In the genomic region with DNA sequence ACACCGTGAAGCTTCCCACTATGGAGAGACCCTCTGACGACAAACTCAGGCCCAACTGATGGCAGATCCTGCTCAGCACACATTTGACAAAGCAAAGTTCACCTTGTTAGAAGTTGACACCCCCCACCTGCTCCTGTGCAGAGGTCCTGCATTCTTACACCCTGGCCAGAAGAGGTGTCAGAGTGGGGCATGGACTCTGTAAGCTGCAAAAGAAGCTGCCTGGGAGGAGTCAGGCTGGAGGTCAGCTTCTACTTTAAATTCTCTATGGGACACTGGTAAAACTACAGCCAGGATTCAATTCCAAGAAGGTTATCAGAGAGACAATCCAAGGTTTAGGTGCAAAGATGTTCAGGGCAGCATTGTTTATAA, we compare ENCODE assay signal across 20 cellular contexts. TPM values are rescaled to one million over a fixed set of nuclear protein-coding genes. Genes with fewer than 3 reads are reported as not detected.
A peak's percentile ranks its signal among the peaks of the same experiment; 100 is the strongest.
DNase-seq lines count a peak whose midpoint lies in the region; ATAC-seq, FAIRE-seq and TF ChIP-seq lines count a peak whose summit lies in the region.
"Had no signal": no experiment of that assay in that cellular context is flagged by ENCODE, and none has a peak within 500 bp of the region (broad histone marks: within the 10 kb centered on the region; RNA-seq: fewer than 3 reads in every experiment).

No MANE protein-coding gene starts in this region.

- no peak overlapping the region for H3K4me3 Mint-ChIP-seq in stimulated activated naive CD8-positive, alpha-beta T cell treated with anti-CD3 and anti-CD28 coated beads, Interleukin-15, Interleukin-2, amounts not matched to agents 100 ng/mL and 50 ng/mL, for 24 hours
- H3K4me3 Mint-ChIP-seq: activated CD4-positive, alpha-beta T cell treated with anti-CD3 and anti-CD28 coated beads, Interleukin-2, amount 10 ng/mL, durations not matched to agents 7 days and 5 days; activated naive CD4-positive, alpha-beta T cell treated with anti-CD3 and anti-CD28 coated beads, Interleukin-2, amount 50 U/mL, for 24 hours; central memory CD8-positive, alpha-beta T cell; endodermal cell had no signal

- H3K4me3 ChIP-seq in RWPE2 (ENCODE audit: severe bottlenecking): no peak overlapping the region
- no peak overlapping the region for H3K4me3 ChIP-seq in keratinocyte (ENCODE audit: control insufficient read depth in 2 of 3, extremely low read depth in 1 of 3, insufficient read depth in 2 of 3, low read depth in 1 of 3, low read length in 3 of 3)
- no peak overlapping the region for H3K4me3 ChIP-seq in mucosa of descending colon

- no peaks in the 10 kb centered on the region for H3K9me1 ChIP-seq in keratinocyte (ENCODE audit: control insufficient read depth, extremely low read depth, insufficient read depth, low read length)

- dilution Hi-C loops in keratinocyte (cut with MboI; ENCODE audit: extremely low pct_ligation_motif_present, low sequenced_read_pairs): no loop called here

- no peaks in the 10 kb centered on the region for H3K36me3 Mint-ChIP-seq in stimulated activated naive CD8-positive, alpha-beta T cell treated with anti-CD3 and anti-CD28 coated beads, Interleukin-15, Interleukin-2, amounts not matched to agents 100 ng/mL and 50 ng/mL, for 24 hours (ENCODE audit: low read depth)
- H3K36me3 Mint-ChIP-seq: activated naive CD4-positive, alpha-beta T cell treated with anti-CD3 and anti-CD28 coated beads, Interleukin-2, amount 50 U/mL, for 24 hours had no signal

- H3K36me3 ChIP-seq in RWPE2 (ENCODE audit: low read depth) (no peaks in the 10 kb centered on the region), keratinocyte (ENCODE audit: control insufficient read depth in 2 of 2, extremely low read depth in 1 of 2, insufficient read depth in 2 of 2, low read length in 2 of 2) (no peaks in the 10 kb centered on the region), mucosa of descending colon (ENCODE audit: low read depth) (no peaks in the 10 kb centered on the region)

- intact Hi-C loops in mucosa of descending colon (cut with DNase I, micrococcal nuclease): no loop called here

- peak overlapping the region; percentile 43 for H3K27ac Mint-ChIP-seq in stimulated activated naive CD8-positive, alpha-beta T cell treated with anti-CD3 and anti-CD28 coated beads, Interleukin-15, Interleukin-2, amounts not matched to agents 100 ng/mL and 50 ng/mL, for 24 hours
- H3K27ac Mint-ChIP-seq: activated CD4-positive, alpha-beta T cell treated with anti-CD3 and anti-CD28 coated beads, Interleukin-2, amount 10 ng/mL, durations not matched to agents 7 days and 5 days; activated naive CD4-positive, alpha-beta T cell treated with anti-CD3 and anti-CD28 coated beads, Interleukin-2, amount 50 U/mL, for 24 hours; endodermal cell had no signal

- H3K4me2 ChIP-seq in keratinocyte (ENCODE audit: control insufficient read depth, extremely low read depth, insufficient read depth, low read depth, low read length): peak overlapping the region; percentile 95

- no peak for ATAC-seq in stimulated activated naive CD8-positive, alpha-beta T cell treated with anti-CD3 and anti-CD28 coated beads, Interleukin-15, Interleukin-2, amounts not matched to agents 100 U/mL and 50 U/mL, for 24 hours
- ATAC-seq in RWPE2 (ENCODE audit: low read depth) (no peak), GM18907 (IDR thresholded peaks at IDR 0.05; ENCODE audit: unreplicated experiment) (no peak), mucosa of descending colon (no peak)

- peaks cover 9% of the 10 kb centered on the region for H3K9me3 Mint-ChIP-seq in stimulated activated naive CD8-positive, alpha-beta T cell treated with anti-CD3 and anti-CD28 coated beads, Interleukin-15, Interleukin-2, amounts not matched to agents 100 ng/mL and 50 ng/mL, for 24 hours

- H3K27me3 ChIP-seq in RWPE2 (ENCODE audit: insufficient read depth, poor library complexity, severe bottlenecking) (no peaks in the 10 kb centered on the region), keratinocyte (ENCODE audit: control insufficient read depth, extremely low read depth, insufficient read depth, low read length) (no peaks in the 10 kb centered on the region)

- H4K20me1 ChIP-seq in keratinocyte (ENCODE audit: control insufficient read depth, extremely low read depth, insufficient read depth, low read length): no peaks in the 10 kb centered on the region

- peaks cover 20% of the 10 kb centered on the region for H3K4me1 Mint-ChIP-seq in stimulated activated naive CD8-positive, alpha-beta T cell treated with anti-CD3 and anti-CD28 coated beads, Interleukin-15, Interleukin-2, amounts not matched to agents 100 ng/mL and 50 ng/mL, for 24 hours (ENCODE audit: low read depth)
- H3K4me1 Mint-ChIP-seq: activated CD4-positive, alpha-beta T cell treated with anti-CD3 and anti-CD28 coated beads, Interleukin-2, amount 10 ng/mL, durations not matched to agents 7 days and 5 days; activated naive CD4-positive, alpha-beta T cell treated with anti-CD3 and anti-CD28 coated beads, Interleukin-2, amount 50 U/mL, for 24 hours; central memory CD8-positive, alpha-beta T cell had no signal

- H3K9ac ChIP-seq in keratinocyte (ENCODE audit: control insufficient read depth, extremely low read depth, insufficient read depth, low read length): peak overlapping the region; percentile 5
- H3K9ac ChIP-seq: parathyroid adenoma had no signal

- H3K27me3 Mint-ChIP-seq in stimulated activated naive CD8-positive, alpha-beta T cell treated with anti-CD3 and anti-CD28 coated beads, Interleukin-15, Interleukin-2, amounts not matched to agents 100 ng/mL and 50 ng/mL, for 24 hours: peaks cover 5% of the 10 kb centered on the region
- H3K27me3 Mint-ChIP-seq: activated CD4-positive, alpha-beta T cell treated with anti-CD3 and anti-CD28 coated beads, Interleukin-2, amount 10 ng/mL, durations not matched to agents 7 days and 5 days had no signal

- TF ChIP-seq CTCF in RWPE2 (IDR thresholded peaks at IDR 0.05; ENCODE audit: poor library complexity, severe bottlenecking): no peak
- TF ChIP-seq CTCF in keratinocyte (optimal IDR thresholded peaks at IDR 0.05 in 1 of 3, IDR thresholded peaks at IDR 0.05 in 1 of 3, conservative IDR thresholded peaks at IDR 0.05 in 1 of 3; ENCODE audit: extremely low read depth in 1 of 3, insufficient read depth in 2 of 3, low read length in 3 of 3): no peak
- TF ChIP-seq CTCF in mucosa of descending colon (IDR thresholded peaks at IDR 0.05): no peak

- H3K9me3 ChIP-seq in RWPE2 (ENCODE audit: severe bottlenecking) (no peaks in the 10 kb centered on the region), keratinocyte (ENCODE audit: control insufficient read depth, low read depth, low read length) (peaks cover 14% of the 10 kb centered on the region), mucosa of descending colon (peaks cover 11% of the 10 kb centered on the region)

- H3K79me2 ChIP-seq in keratinocyte (ENCODE audit: control insufficient read depth, insufficient read depth, low read length): no peaks in the 10 kb centered on the region
- H3K79me2 ChIP-seq: parathyroid adenoma had no signal

- no peak for DNase-seq in stimulated activated naive CD8-positive, alpha-beta T cell treated with anti-CD3 and anti-CD28 coated beads, Interleukin-15, Interleukin-2, amounts not matched to agents 100 U/mL and 50 U/mL, for 24 hours
- DNase-seq in RWPE2 (ENCODE audit: low spot score): no peak
- no peak for DNase-seq in keratinocyte (ENCODE audit: low read depth, low spot score)
- no peak for DNase-seq in caudate nucleus (lab: John Stamatoyannopoulos, UW)
- no peak for DNase-seq in mucosa of descending colon
- no peak for DNase-seq in frontal cortex (ENCODE audit: low spot score in 2 of 2)
- DNase-seq: activated CD4-positive, alpha-beta T cell treated with anti-CD3 and anti-CD28 coated beads, Interleukin-2, amount 10 ng/mL, durations not matched to agents 7 days and 5 days; activated T-cell treated with anti-CD3 and anti-CD28 coated beads for 4 hours; COR-L47; endodermal cell; GF-D8; MM.1S; NCI-H2081; NCI-H526 had no signal

- H3K27ac ChIP-seq in RWPE2 (ENCODE audit: poor library complexity, severe bottlenecking): peak overlapping the region; percentile 99
- H3K27ac ChIP-seq in keratinocyte (ENCODE audit: control insufficient read depth, insufficient read depth, low read length): peak overlapping the region; percentile 86
- no peak overlapping the region for H3K27ac ChIP-seq in caudate nucleus (ENCODE audit: low read depth, low read length)
- H3K27ac ChIP-seq: parathyroid adenoma had no signal

- FAIRE-seq in keratinocyte (lab: Jason Lieb, UNC): no peak
- FAIRE-seq in frontal cortex (lab: Jason Lieb, UNC): no peak
- FAIRE-seq: islet of Langerhans had no signal

- H2AFZ ChIP-seq in keratinocyte (ENCODE audit: control insufficient read depth, low read length): no peak overlapping the region
- H2AFZ ChIP-seq: parathyroid adenoma had no signal

- H3K4me1 ChIP-seq in RWPE2 (ENCODE audit: insufficient read depth, poor library complexity, severe bottlenecking) (peaks cover 49% of the 10 kb centered on the region), keratinocyte (ENCODE audit: control insufficient read depth, extremely low read depth, insufficient read depth, low read length) (peaks cover 44% of the 10 kb centered on the region), mucosa of descending colon (ENCODE audit: low read depth) (peaks cover 8% of the 10 kb centered on the region)

RNA-seq across cellular contexts. Expression of a gene that starts 20.0 kb away (rescaled TPM):
- polyA plus RNA-seq in keratinocyte: 3.9 to 5.7 TPM (median 5.3 TPM) in 3 replicates
- polyA plus RNA-seq in keratinocyte (2011; ENCODE audit: low read depth): 0.39 TPM
- polyA plus RNA-seq in keratinocyte (2011; cell fraction: cytosol; rRNA removed): 4.7 and 4.9 TPM in 2 replicates
- 12.2 and 14.2 TPM in 2 replicates for polyA plus RNA-seq in keratinocyte (2011; cell fraction: nucleus; rRNA removed)
- 1.2 and 4.6 TPM in 2 replicates for polyA plus RNA-seq in keratinocyte (2012; ENCODE audit: low replicate concordance)
- polyA minus RNA-seq in keratinocyte: 10.1 to 20.3 TPM (median 18.5 TPM) in 3 replicates
- polyA minus RNA-seq in keratinocyte (2011; cell fraction: cytosol; rRNA and poly(A)+ RNA removed): 6.1 TPM
- polyA minus RNA-seq in keratinocyte (2011; cell fraction: nucleus; rRNA and poly(A)+ RNA removed): 10.4 and 17.5 TPM in 2 replicates
- total RNA-seq in mucosa of descending colon: 10 to 100 TPM; 69.1 to 98.9 (median 69.9) TPM
- 6.1 TPM for total RNA-seq in frontal cortex
- total RNA-seq: activated CD4-positive, alpha-beta T cell treated with anti-CD3 and anti-CD28 coated beads, Interleukin-2, amount 10 ng/mL, durations not matched to agents 7 days and 5 days had no signal
